Comparison of ENCODE assay signal across 30 cellular contexts in the genomic region with DNA sequence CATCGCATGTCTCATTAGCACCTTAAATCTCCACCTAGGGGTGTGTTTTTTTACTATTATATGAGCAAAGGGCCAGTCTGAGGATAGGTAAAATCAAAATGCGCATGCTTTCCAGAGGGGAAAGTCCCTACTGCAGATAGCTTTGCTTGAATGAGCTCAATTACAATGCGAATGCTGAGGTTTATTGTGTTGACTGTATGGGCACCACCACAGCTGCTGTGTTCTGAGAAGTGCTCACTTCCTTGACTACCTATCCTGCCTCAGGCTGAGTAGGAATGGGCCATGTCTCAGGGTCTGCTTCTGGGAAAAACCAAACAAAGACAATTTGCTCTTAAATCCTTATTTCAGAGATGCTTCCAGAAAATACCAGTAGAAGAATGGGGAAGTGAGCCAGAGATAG. TPM values are rescaled to one million over a fixed set of nuclear protein-coding genes. Genes with fewer than 3 reads are reported as not detected.
DNase-seq lines count a peak whose midpoint lies in the region; ATAC-seq and TF ChIP-seq lines count a peak whose summit lies in the region.
"Had no signal": no experiment of that assay in that cellular context is flagged by ENCODE, and none has a peak within 500 bp of the region (broad histone marks: within the 10 kb centered on the region; RNA-seq: fewer than 3 reads in every experiment).

No MANE protein-coding gene starts in this region.

- no peak overlapping the region for H3K9ac ChIP-seq in HUES48 (ENCODE audit: low read depth, low read length)
- H3K9ac ChIP-seq: GM23248 had no signal

- intact Hi-C loops in esophagus squamous epithelium (cut with DNase I) = no loop called here

- H3K4me3 ChIP-seq in HUES48 (ENCODE audit: low read depth, low read length) = no peak overlapping the region
- no peak overlapping the region for H3K4me3 ChIP-seq in esophagus squamous epithelium
- H3K4me3 ChIP-seq: GM23248, lung, psoas muscle, suprapubic skin had no signal

- in situ Hi-C loops in Caki2 (cut with HindIII; ENCODE audit: low pct_unique_long_range_greater_than_20kb, low sequenced_read_pairs) = no loop called here

- no peak for TF ChIP-seq CTCF in esophagus squamous epithelium (IDR thresholded peaks at IDR 0.05)

- H3K27me3 ChIP-seq in HUES48 (ENCODE audit: control insufficient read depth, insufficient read depth, low read length) (no peaks in the 10 kb centered on the region), esophagus squamous epithelium (no peaks in the 10 kb centered on the region)
- H3K27me3 ChIP-seq: suprapubic skin had no signal

- peaks cover under 1% of the 10 kb centered on the region for H3K27me3 Mint-ChIP-seq in activated naive CD4-positive, alpha-beta T cell treated with anti-CD3 and anti-CD28 coated beads, Interleukin-2, amount 10 ng/mL, durations not matched to agents 7 days and 5 days
- H3K27me3 Mint-ChIP-seq: activated CD4-positive, alpha-beta memory T cell treated with anti-CD3 and anti-CD28 coated beads, Interleukin-2, amount 10 ng/mL, durations not matched to agents 7 days and 5 days had no signal

- peak overlapping the region; percentile 70 for H3K27ac ChIP-seq in HUES48 (ENCODE audit: low read depth, low read length)
- no peak overlapping the region for H3K27ac ChIP-seq in esophagus squamous epithelium
- H3K27ac ChIP-seq: GM23248, psoas muscle, suprapubic skin had no signal

- no peaks in the 10 kb centered on the region for H3K36me3 Mint-ChIP-seq in activated naive CD4-positive, alpha-beta T cell treated with anti-CD3 and anti-CD28 coated beads, Interleukin-2, amount 10 ng/mL, durations not matched to agents 7 days and 5 days
- H3K36me3 Mint-ChIP-seq: naive thymus-derived CD8-positive, alpha-beta T cell had no signal

- WGBS in esophagus squamous epithelium, 2 donors = 57 to 67% methylated on average over 3 of the region's 3 CpGs

- no peak for TF ChIP-seq POLR2A in esophagus squamous epithelium (IDR thresholded peaks at IDR 0.05)

- no peak for ATAC-seq in GM18870 (IDR thresholded peaks at IDR 0.05; ENCODE audit: unreplicated experiment)
- ATAC-seq: esophagus mucosa; naive thymus-derived CD8-positive, alpha-beta T cell; psoas muscle had no signal

- H3K4me1 ChIP-seq in HUES48 (ENCODE audit: control insufficient read depth, insufficient read depth, low read length) (peaks cover 13% of the 10 kb centered on the region), esophagus squamous epithelium (no peaks in the 10 kb centered on the region)
- H3K4me1 ChIP-seq: psoas muscle, suprapubic skin had no signal

- DNase-seq in Caki2 (ENCODE audit: low read depth) (peak; percentile 4), glomerular visceral epithelial cell (ENCODE audit: extremely low spot score) (peak; percentile 45), renal cortical epithelial cell (ENCODE audit: low read depth) (peak; percentile 68), esophagus squamous epithelium (lab: John Stamatoyannopoulos, UW) (no peak)
- no peak for DNase-seq in activated naive CD4-positive, alpha-beta T cell treated with anti-CD3 and anti-CD28 coated beads, Interleukin-2, amount 10 ng/mL, durations not matched to agents 7 days and 5 days
- DNase-seq: activated CD4-positive, alpha-beta memory T cell treated with anti-CD3 and anti-CD28 coated beads, Interleukin-2, amount 10 ng/mL, durations not matched to agents 7 days and 5 days; activated CD4-positive, CD25-positive, alpha-beta regulatory T cell treated with anti-CD3 and anti-CD28 coated beads, Interleukin-2, amount 50 U/mL, for 72 hours; activated CD8-positive, alpha-beta memory T cell treated with anti-CD3 and anti-CD28 coated beads, Interleukin-2, amount 50 U/mL, for 4 hours; activated naive CD4-positive, alpha-beta T cell; CD4-positive, alpha-beta T cell; central memory CD4-positive, alpha-beta T cell; dermis blood vessel endothelial cell; foreskin fibroblast; GM23248; head of caudate nucleus; HFFc6; naive thymus-derived CD8-positive, alpha-beta T cell; NCI-H1092; NCI-H1694; NCI-H524; occipital lobe; psoas muscle; Right ventricle myocardium superior; stimulated activated CD4-positive, alpha-beta T cell treated with anti-CD3 and anti-CD28 coated beads, Interleukin-4, amount 100 ng/mL, for 4 hours; T-helper 2 cell had no signal

- H3K36me3 ChIP-seq in HUES48 (ENCODE audit: control insufficient read depth, insufficient read depth, low read length) (no peaks in the 10 kb centered on the region), esophagus squamous epithelium (peaks cover 0 to 12% (median 0%) of the 10 kb centered on the region in 3 donors)

- H3K9me3 Mint-ChIP-seq in activated naive CD4-positive, alpha-beta T cell treated with anti-CD3 and anti-CD28 coated beads, Interleukin-2, amount 10 ng/mL, durations not matched to agents 7 days and 5 days = no peaks in the 10 kb centered on the region
- H3K9me3 Mint-ChIP-seq: activated CD4-positive, alpha-beta memory T cell treated with anti-CD3 and anti-CD28 coated beads, Interleukin-2, amount 10 ng/mL, durations not matched to agents 7 days and 5 days; CD4-positive, alpha-beta T cell; HFFc6; naive thymus-derived CD8-positive, alpha-beta T cell had no signal

- CTCF ChIA-PET in activated naive CD4-positive, alpha-beta T cell treated with anti-CD3 and anti-CD28 coated beads, Interleukin-2, amount 10 ng/mL, durations not matched to agents 7 days and 5 days (lab: Charles Lee) = interaction anchor here (0.6 kb wide), 1 partner anchor 727 kb away, joined by 3 read pairs; no protein-coding TSS in a partner anchor

- no peak overlapping the region for H3K27ac Mint-ChIP-seq in activated naive CD4-positive, alpha-beta T cell treated with anti-CD3 and anti-CD28 coated beads, Interleukin-2, amount 10 ng/mL, durations not matched to agents 7 days and 5 days
- H3K27ac Mint-ChIP-seq: activated CD4-positive, alpha-beta memory T cell treated with anti-CD3 and anti-CD28 coated beads, Interleukin-2, amount 10 ng/mL, durations not matched to agents 7 days and 5 days; CD4-positive, alpha-beta T cell; HFFc6; naive thymus-derived CD8-positive, alpha-beta T cell had no signal

- H3K4me1 Mint-ChIP-seq in activated naive CD4-positive, alpha-beta T cell treated with anti-CD3 and anti-CD28 coated beads, Interleukin-2, amount 10 ng/mL, durations not matched to agents 7 days and 5 days = no peaks in the 10 kb centered on the region
- H3K4me1 Mint-ChIP-seq: activated CD4-positive, alpha-beta memory T cell treated with anti-CD3 and anti-CD28 coated beads, Interleukin-2, amount 10 ng/mL, durations not matched to agents 7 days and 5 days; naive thymus-derived CD8-positive, alpha-beta T cell had no signal

- H3K9me3 ChIP-seq in HUES48 (ENCODE audit: control insufficient read depth, insufficient read depth, low read length) (no peaks in the 10 kb centered on the region), esophagus squamous epithelium (no peaks in the 10 kb centered on the region)
- H3K9me3 ChIP-seq: psoas muscle, suprapubic skin had no signal

- H3K4me3 Mint-ChIP-seq in activated naive CD4-positive, alpha-beta T cell treated with anti-CD3 and anti-CD28 coated beads, Interleukin-2, amount 10 ng/mL, durations not matched to agents 7 days and 5 days = no peak overlapping the region
- H3K4me3 Mint-ChIP-seq: activated CD4-positive, alpha-beta memory T cell treated with anti-CD3 and anti-CD28 coated beads, Interleukin-2, amount 10 ng/mL, durations not matched to agents 7 days and 5 days; CD4-positive, alpha-beta T cell; HFFc6; naive thymus-derived CD8-positive, alpha-beta T cell had no signal

RNA-seq across cellular contexts. Expression of a gene that starts 36.6 kb away (rescaled TPM):
- total RNA-seq in Caki2 (2014; rRNA removed; shearing (Covaris generic); ENCODE audit: low replicate concordance) = 0.03 and 6.2 TPM in 2 replicates
- total RNA-seq in renal cortical epithelial cell (10.1 and 26.3 TPM in 2 replicates), esophagus squamous epithelium (10 to 100 TPM in 2 of 4 donors, 1 to 10 TPM in 2; 5.0 to 12.0 (median 8.4) TPM)
- total RNA-seq: activated CD4-positive, alpha-beta memory T cell treated with anti-CD3 and anti-CD28 coated beads, Interleukin-2, amount 10 ng/mL, durations not matched to agents 7 days and 5 days had no signal

Comparison
In these comparisons a context has a peak if more than half of its experiments do, and no peak if none do; other contexts are left out.
1. DNase-seq: peak in Caki2 (single experiment), glomerular visceral epithelial cell (single experiment) and renal cortical epithelial cell (single experiment); none in esophagus squamous epithelium (single experiment) and activated naive CD4-positive, alpha-beta T cell treated with anti-CD3 and anti-CD28 coated beads, Interleukin-2, amount 10 ng/mL, durations not matched to agents 7 days and 5 days (single experiment).